ENCODE assay signal across 6 cellular contexts in the genomic region with DNA sequence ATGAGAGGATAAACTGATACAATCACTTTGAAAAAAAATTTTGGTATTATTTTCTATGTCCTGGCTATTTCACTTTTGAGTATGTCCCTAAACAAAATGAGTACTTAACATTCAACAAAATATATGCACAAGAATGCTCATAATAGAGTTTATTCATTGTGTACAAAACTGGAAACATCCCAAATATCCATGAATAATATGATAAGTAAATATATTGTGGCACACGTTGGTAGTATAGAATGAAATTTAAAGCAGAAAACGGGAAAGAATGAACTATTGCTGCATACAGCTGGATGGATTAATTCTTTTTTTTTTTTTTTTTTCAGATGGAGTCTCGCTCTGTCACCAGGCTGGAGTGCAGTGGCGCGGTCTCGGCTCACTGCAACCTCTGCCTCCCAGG.
"Had no signal": no experiment of that assay in that cellular context is flagged by ENCODE, and none has a peak within 500 bp of the region (broad histone marks: within the 10 kb centered on the region; RNA-seq: fewer than 3 reads in every experiment).

No MANE protein-coding gene starts in this region.

- H3K9me3 ChIP-seq: HAP-1 had no signal

- H2AFZ ChIP-seq: GM23338 had no signal

- H3K27ac Mint-ChIP-seq: GM23338, HFFc6 had no signal

- ATAC-seq: GM23338, HCT116, K562 had no signal

- H3K36me3 ChIP-seq: HAP-1 had no signal

- H3K4me3 ChIP-seq: GM23338, HAP-1, K562 had no signal

- DNase-seq: HFFc6, IMR-90 had no signal

- H3K4me1 Mint-ChIP-seq: GM23338 had no signal

- H3K9me3 Mint-ChIP-seq: GM23338, HFFc6 had no signal

- H3K4me1 ChIP-seq: HAP-1 had no signal

- H3K4me3 Mint-ChIP-seq: GM23338, HFFc6 had no signal

- H3K4me2 ChIP-seq: GM23338 had no signal
